30 cellular contexts compared by ENCODE assay signal in genomic region chr17:32118835-32119234, GRCh38.
"Had no signal": no experiment of that assay in that cellular context is flagged by ENCODE, and none has a peak within 500 bp of the region (broad histone marks: within the 10 kb centered on the region; RNA-seq: fewer than 3 reads in every experiment).

No MANE protein-coding gene starts in this region.

- H2AFZ ChIP-seq: parathyroid adenoma had no signal

- H3K9me3 Mint-ChIP-seq: naive B cell; naive thymus-derived CD8-positive, alpha-beta T cell; natural killer cell treated with Interleukin-12 subunit alpha and Interleukin-12 subunit beta and Interleukin-15 and Interleukin-18, amount 100 ng/mL, for 72 hours; nephron progenitor cell; neural crest cell; stimulated activated memory B cell treated with anti-CD40 and anti-IgM and Interleukin-4, amounts not matched to agents 10 μg/mL and 1 μg/mL and 100 μg/mL, for 72 hours; stimulated activated naive CD8-positive, alpha-beta T cell treated with anti-CD3 and anti-CD28 coated beads, Interleukin-15, amount 100 ng/mL, for 72 hours had no signal

- H3K4me3 ChIP-seq: ovary, psoas muscle, skin epidermis, smooth muscle cell, spleen, thoracic aorta, thyroid gland, tibial nerve, upper lobe of left lung, vagina had no signal

- H3K36me3 Mint-ChIP-seq: naive B cell; naive thymus-derived CD8-positive, alpha-beta T cell; natural killer cell treated with Interleukin-12 subunit alpha and Interleukin-12 subunit beta and Interleukin-15 and Interleukin-18, amount 100 ng/mL, for 72 hours; stimulated activated memory B cell treated with anti-CD40 and anti-IgM and Interleukin-4, amounts not matched to agents 10 μg/mL and 1 μg/mL and 100 μg/mL, for 72 hours had no signal

- H3K4me1 Mint-ChIP-seq: naive B cell; stimulated activated memory B cell treated with anti-CD40 and anti-IgM and Interleukin-4, amounts not matched to agents 10 μg/mL and 1 μg/mL and 100 μg/mL, for 72 hours had no signal

- DNase-seq: naive B cell; naive thymus-derived CD8-positive, alpha-beta T cell; nephron progenitor cell; occipital lobe; ovary; posterior cingulate gyrus; psoas muscle; right cardiac atrium; spleen; stimulated activated CD4-positive, alpha-beta T cell treated with anti-CD3 and anti-CD28 coated beads, Interleukin-12 subunit alpha, Interleukin-12 subunit beta, amount 100 ng/mL, for 4 hours; stimulated activated CD4-positive, alpha-beta T cell treated with anti-CD3 and anti-CD28 coated beads, Interleukin-2, amount 100 ng/mL, for 24 hours; stimulated activated CD4-positive, alpha-beta T cell treated with anti-CD3 and anti-CD28 coated beads, Interleukin-2, amount 100 ng/mL, for 48 hours; stimulated activated CD4-positive, alpha-beta T cell treated with anti-CD3 and anti-CD28 coated beads, Interleukin-4, amount 100 ng/mL, for 24 hours; stimulated activated naive CD4-positive, alpha-beta T cell; stimulated activated naive CD8-positive, alpha-beta T cell treated with anti-CD3 and anti-CD28 coated beads, Interleukin-15, amount 100 ng/mL, for 72 hours; stimulated activated naive CD8-positive, alpha-beta T cell treated with anti-CD3 and anti-CD28 coated beads, Interleukin-15, Interleukin-2, amounts not matched to agents 100 U/mL and 50 U/mL, for 24 hours; thyroid gland; trophoblast cell; upper lobe of left lung had no signal

- H3K4me2 ChIP-seq: smooth muscle cell had no signal

- H3K27ac Mint-ChIP-seq: natural killer cell treated with Interleukin-12 subunit alpha and Interleukin-12 subunit beta and Interleukin-15 and Interleukin-18, amount 100 ng/mL, for 72 hours; nephron progenitor cell; progenitor cell of endocrine pancreas; stimulated activated memory B cell treated with anti-CD40 and anti-IgM and Interleukin-4, amounts not matched to agents 10 μg/mL and 1 μg/mL and 100 μg/mL, for 72 hours; stimulated activated naive CD8-positive, alpha-beta T cell treated with anti-CD3 and anti-CD28 coated beads, Interleukin-15, amount 100 ng/mL, for 72 hours had no signal

- H3K4me3 Mint-ChIP-seq: naive thymus-derived CD8-positive, alpha-beta T cell; natural killer cell treated with Interleukin-12 subunit alpha and Interleukin-12 subunit beta and Interleukin-15 and Interleukin-18, amount 100 ng/mL, for 72 hours; nephron progenitor cell; neural crest cell; stimulated activated memory B cell treated with anti-CD40 and anti-IgM and Interleukin-4, amounts not matched to agents 10 μg/mL and 1 μg/mL and 100 μg/mL, for 72 hours; stimulated activated naive CD8-positive, alpha-beta T cell treated with anti-CD3 and anti-CD28 coated beads, Interleukin-15, amount 100 ng/mL, for 72 hours had no signal

- H3K9me3 ChIP-seq: ovary, psoas muscle, spleen, thoracic aorta, thyroid gland, tibial nerve, upper lobe of left lung, vagina had no signal

- H3K27me3 ChIP-seq: ovary, thyroid gland, tibial nerve, upper lobe of left lung, vagina had no signal

- H3K4me1 ChIP-seq: psoas muscle, spleen, thyroid gland, tibial nerve, upper lobe of left lung, vagina had no signal

- H3K9ac ChIP-seq: parathyroid adenoma had no signal

- H3K27me3 Mint-ChIP-seq: naive thymus-derived CD8-positive, alpha-beta T cell had no signal

- ATAC-seq: naive thymus-derived CD8-positive, alpha-beta T cell; natural killer cell treated with Interleukin-12 subunit alpha and Interleukin-12 subunit beta and Interleukin-15 and Interleukin-18, amount 100 ng/mL, for 72 hours; psoas muscle; right cardiac atrium; sciatic nerve; stimulated activated memory B cell treated with anti-CD40 and anti-IgM and Interleukin-4, amounts not matched to agents 10 μg/mL and 1 μg/mL and 100 μg/mL, for 72 hours; stimulated activated naive CD8-positive, alpha-beta T cell treated with anti-CD3 and anti-CD28 coated beads, Interleukin-15, amount 100 ng/mL, for 72 hours; stimulated activated naive CD8-positive, alpha-beta T cell treated with anti-CD3 and anti-CD28 coated beads, Interleukin-15, Interleukin-2, amounts not matched to agents 100 U/mL and 50 U/mL, for 24 hours had no signal

- H3K79me2 ChIP-seq: parathyroid adenoma had no signal

- H3K36me3 ChIP-seq: ovary, spleen, thoracic aorta, thyroid gland, tibial nerve, upper lobe of left lung, vagina had no signal

- H3K27ac ChIP-seq: ovary, parathyroid adenoma, psoas muscle, spleen, thoracic aorta, thyroid gland, tibial nerve, upper lobe of left lung, vagina had no signal
